Comparison of ENCODE assay signal across 8 cellular contexts in genomic region chrX:40105016-40105790, GRCh38. TPM values are rescaled to one million over a fixed set of nuclear protein-coding genes. Genes with fewer than 3 reads are reported as not detected.
DNase-seq lines count a peak whose midpoint lies in the region; ATAC-seq, FAIRE-seq and TF ChIP-seq lines count a peak whose summit lies in the region.

No MANE protein-coding gene starts in this region.

- peak; percentile 73 for FAIRE-seq in HTR-8/SVneo (lab: Jason Lieb, UNC)

- WGBS in prostate gland, result 0% methylated on average over 3 of the region's 85 CpGs

- H3K4me3 Mint-ChIP-seq in activated T-cell treated with anti-CD3 and anti-CD28 coated beads, Interleukin-2, amount 50 U/mL, for 4 hours, result peak overlapping the region; percentile 74

- H3K36me3 ChIP-seq in cardiac muscle cell, result no peaks in the 10 kb centered on the region
- no peaks in the 10 kb centered on the region for H3K36me3 ChIP-seq in prostate gland

- intact Hi-C loops in prostate gland (cut with DNase I), result loop anchor here (5.0 to 10.0 kb wide), 2 partner anchors 47 to 290 kb away; no protein-coding TSS in a partner anchor

- no peaks in the 10 kb centered on the region for H3K9me3 Mint-ChIP-seq in activated T-cell treated with anti-CD3 and anti-CD28 coated beads, Interleukin-2, amount 50 U/mL, for 4 hours

- H3K4me1 ChIP-seq in cardiac muscle cell (ENCODE audit: low read depth) (peaks cover 53% of the 10 kb centered on the region), prostate gland (replicated peaks) (no peaks in the 10 kb centered on the region)

- peak; percentile 24 for DNase-seq in activated naive CD4-positive, alpha-beta T cell treated with Interleukin-2 at 50 U/mL for 16 hours
- no peak for DNase-seq in activated naive CD4-positive, alpha-beta T cell (lab: John Stamatoyannopoulos, UW)
- DNase-seq in HTR-8/SVneo (ENCODE audit: insufficient read length, low spot score), result no peak
- DNase-seq in activated T-cell treated with anti-CD3 and anti-CD28 coated beads, Interleukin-2, amount 50 U/mL, for 4 hours, result no peak
- DNase-seq in cardiac muscle cell (ENCODE audit: low read depth in 1 of 2, low spot score in 1 of 2), result peak; percentile 28 to 71
- DNase-seq in prostate gland (ENCODE audit: low spot score), result peak; percentile 7

- H3K27me3 ChIP-seq in cardiac muscle cell (no peaks in the 10 kb centered on the region), prostate gland (replicated peaks; ENCODE audit: insufficient read depth) (no peaks in the 10 kb centered on the region)

- TF ChIP-seq POLR2A in prostate gland (IDR thresholded peaks at IDR 0.05), result no peak

- no peaks in the 10 kb centered on the region for H3K36me3 Mint-ChIP-seq in activated T-cell treated with anti-CD3 and anti-CD28 coated beads, Interleukin-2, amount 50 U/mL, for 4 hours (ENCODE audit: insufficient read depth)

- ATAC-seq in activated T-cell treated with anti-CD3 and anti-CD28 coated beads, Interleukin-2, amount 50 U/mL, for 4 hours, result peak; percentile 35 to 38
- no peak for ATAC-seq in HG03342 (IDR thresholded peaks at IDR 0.05; ENCODE audit: unreplicated experiment)
- no peak for ATAC-seq in HG03097 (IDR thresholded peaks at IDR 0.05; ENCODE audit: low FRiP score, unreplicated experiment)

- no peaks in the 10 kb centered on the region for H3K9me3 ChIP-seq in cardiac muscle cell (ENCODE audit: low read depth)
- H3K9me3 ChIP-seq in prostate gland, result no peaks in the 10 kb centered on the region

- peak overlapping the region; percentile 82 for H3K27ac ChIP-seq in cardiac muscle cell
- H3K27ac ChIP-seq in prostate gland, result peak overlapping the region; percentile 81 to 95

- TF ChIP-seq CTCF in cardiac muscle cell (IDR thresholded peaks at IDR 0.05; ENCODE audit: low read depth, low read length), result no peak
- no peak for TF ChIP-seq CTCF in prostate gland (IDR thresholded peaks at IDR 0.05)

- H3K4me3 ChIP-seq in cardiac muscle cell (peak overlapping the region; percentile 41), prostate gland (peak overlapping the region; percentile 34 to 42)

- H3K27me3 Mint-ChIP-seq in activated T-cell treated with anti-CD3 and anti-CD28 coated beads, Interleukin-2, amount 50 U/mL, for 4 hours (ENCODE audit: low read depth), result peaks cover 3% of the 10 kb centered on the region

- H3K4me1 Mint-ChIP-seq in activated T-cell treated with anti-CD3 and anti-CD28 coated beads, Interleukin-2, amount 50 U/mL, for 4 hours (ENCODE audit: low read depth), result peaks cover 8% of the 10 kb centered on the region

RNA-seq across cellular contexts. Expression of gene BCOR, which starts 7.4 kb away (rescaled TPM):
- total RNA-seq in activated T-cell treated with anti-CD3 and anti-CD28 coated beads, Interleukin-2, amount 50 U/mL, for 4 hours, result 10 to 100 TPM; 53.4 to 58.5 (median 54.5) TPM
- total RNA-seq in cardiac muscle cell, result 56.3 and 90.5 TPM in 2 replicates
- polyA plus RNA-seq in cardiac muscle cell, result 30.0 and 43.1 TPM in 2 replicates
- 10 to 100 TPM; 56.2 to 70.8 TPM for total RNA-seq in prostate gland

Comparison
In these comparisons a context has a peak if more than half of its experiments do, and no peak if none do; other contexts are left out.
1. DNase-seq: peak in activated naive CD4-positive, alpha-beta T cell treated with Interleukin-2 at 50 U/mL for 16 hours (single experiment), cardiac muscle cell (2 of 2) and prostate gland (single experiment); none in activated naive CD4-positive, alpha-beta T cell (0 of 4), HTR-8/SVneo (single experiment) and activated T-cell treated with anti-CD3 and anti-CD28 coated beads, Interleukin-2, amount 50 U/mL, for 4 hours (single experiment).
2. ATAC-seq: peak in activated T-cell treated with anti-CD3 and anti-CD28 coated beads, Interleukin-2, amount 50 U/mL, for 4 hours (2 of 2); none in HG03342 (single experiment) and HG03097 (single experiment).